8 cellular contexts compared by ENCODE assay signal in genomic region chr17:2025220-2025621, GRCh38. TPM values are rescaled to one million over a fixed set of nuclear protein-coding genes. Genes with fewer than 3 reads are reported as not detected.
DNase-seq lines count a peak whose midpoint lies in the region; TF ChIP-seq lines count a peak whose summit lies in the region.

Gene RTN4RL1 (minus strand): TSS chr17:2025334. CDS start chr17:2024865, 469 bp downstream.

- no peaks in the 10 kb centered on the region for H3F3A ChIP-seq in SU-DHL-6 (ENCODE audit: insufficient read depth)

- DNase-seq in AG20443 (ENCODE audit: low spot score) = peak; percentile 80
- DNase-seq in adipocyte (ENCODE audit: low read depth) = peak; percentile 73
- DNase-seq in left ventricle myocardium inferior = peak; percentile 78
- DNase-seq in HCEC 1CT = no peak
- DNase-seq in globus pallidus (ENCODE audit: low spot score) = no peak

- H2AFZ ChIP-seq in SU-DHL-6 (ENCODE audit: low read depth, low read length, severe bottlenecking) = no peak within 1 kb of the TSS

- intact Hi-C loops in left ventricle myocardium inferior (cut with micrococcal nuclease) = loop anchor here (10.0 kb wide), 1 partner anchor 110 kb away; no protein-coding TSS in a partner anchor

- H3K27me3 ChIP-seq in HUES6 (ENCODE audit: control insufficient read depth, insufficient read depth, low read length) = peaks cover 94% of the 10 kb centered on the region
- H3K27me3 ChIP-seq in SU-DHL-6 (ENCODE audit: low read length) = no peaks in the 10 kb centered on the region
- H3K27me3 ChIP-seq in adipocyte (replicated peaks; ENCODE audit: control insufficient read depth, insufficient read depth, low read length) = peaks cover 5% of the 10 kb centered on the region
- H3K27me3 ChIP-seq in left ventricle myocardium inferior (ENCODE audit: low read depth) = peaks cover 57% of the 10 kb centered on the region
- H3K27me3 ChIP-seq in rectal smooth muscle tissue (ENCODE audit: control insufficient read depth, insufficient read depth, low read length) = peaks cover 4% of the 10 kb centered on the region

- H3K36me3 ChIP-seq in HUES6 (ENCODE audit: control insufficient read depth, insufficient read depth, low read length) (no peaks in the 10 kb centered on the region), SU-DHL-6 (ENCODE audit: low read length) (no peaks in the 10 kb centered on the region), adipocyte (ENCODE audit: control insufficient read depth, insufficient read depth, low read length, severe bottlenecking) (no peaks in the 10 kb centered on the region), left ventricle myocardium inferior (no peaks in the 10 kb centered on the region), rectal smooth muscle tissue (ENCODE audit: control insufficient read depth, insufficient read depth, low read length) (no peaks in the 10 kb centered on the region)

- H3K9ac ChIP-seq in HUES6 (ENCODE audit: low read length) = no peak within 1 kb of the TSS
- H3K9ac ChIP-seq in SU-DHL-6 (ENCODE audit: low read length) = no peak within 1 kb of the TSS
- peak within 1 kb of the TSS; percentile 88 for H3K9ac ChIP-seq in adipocyte (ENCODE audit: low read length)
- no peak within 1 kb of the TSS for H3K9ac ChIP-seq in rectal smooth muscle tissue (ENCODE audit: low read length)

- peak within 1 kb of the TSS; percentile 13 for H3K4me2 ChIP-seq in SU-DHL-6 (ENCODE audit: low read depth, low read length, poor library complexity, severe bottlenecking)

- no peaks in the 10 kb centered on the region for H4K20me1 ChIP-seq in SU-DHL-6 (ENCODE audit: low read depth, low read length)

- H3K9me3 ChIP-seq in HUES6 (ENCODE audit: control insufficient read depth, insufficient read depth, low read depth, low read length) (no peaks in the 10 kb centered on the region), SU-DHL-6 (ENCODE audit: insufficient read depth, low read length) (no peaks in the 10 kb centered on the region), adipocyte (ENCODE audit: control insufficient read depth, low read length) (no peaks in the 10 kb centered on the region), left ventricle myocardium inferior (replicated peaks) (no peaks in the 10 kb centered on the region)

- H3K27ac ChIP-seq in HUES6 (ENCODE audit: low read depth, low read length) = no peak within 1 kb of the TSS
- no peak within 1 kb of the TSS for H3K27ac ChIP-seq in SU-DHL-6 (ENCODE audit: low read depth, low read length)
- peak within 1 kb of the TSS; percentile 80 for H3K27ac ChIP-seq in left ventricle myocardium inferior (replicated peaks)
- H3K27ac ChIP-seq in rectal smooth muscle tissue (ENCODE audit: low read depth, low read length) = no peak within 1 kb of the TSS

- peak within 1 kb of the TSS; percentile 58 for H3K4me3 ChIP-seq in HUES6 (ENCODE audit: low read depth, low read length)
- H3K4me3 ChIP-seq in SU-DHL-6 (ENCODE audit: insufficient read depth, low read length, poor library complexity, severe bottlenecking) = no peak within 1 kb of the TSS
- peak within 1 kb of the TSS; percentile 88 for H3K4me3 ChIP-seq in adipocyte (ENCODE audit: low read length)
- peak within 1 kb of the TSS; percentile 77 for H3K4me3 ChIP-seq in left ventricle myocardium inferior
- peak within 1 kb of the TSS; percentile 51 for H3K4me3 ChIP-seq in rectal smooth muscle tissue (ENCODE audit: low read length)

- H3K79me2 ChIP-seq in SU-DHL-6 (ENCODE audit: insufficient read depth, low read length) = no peaks in the 10 kb centered on the region

- H3K9me2 ChIP-seq in SU-DHL-6 (replicated peaks; ENCODE audit: insufficient read depth, low read length) = no peaks in the 10 kb centered on the region

- H3K4me1 ChIP-seq in HUES6 (ENCODE audit: control insufficient read depth, insufficient read depth, low read length) (peaks cover 8% of the 10 kb centered on the region; the same call in 1 of the 2 replicates), adipocyte (ENCODE audit: control insufficient read depth, insufficient read depth, low read length) (peaks cover 12% of the 10 kb centered on the region), left ventricle myocardium inferior (peaks cover 48% of the 10 kb centered on the region), rectal smooth muscle tissue (ENCODE audit: control insufficient read depth, insufficient read depth, low read length) (no peaks in the 10 kb centered on the region)

- TF ChIP-seq CTCF in SU-DHL-6 (IDR thresholded peaks at IDR 0.05; ENCODE audit: insufficient read depth, low read length, poor library complexity, severe bottlenecking) = no peak
- TF ChIP-seq CTCF in left ventricle myocardium inferior (IDR thresholded peaks at IDR 0.05; ENCODE audit: borderline replicate concordance) = no peak

RNA-seq across cellular contexts. Expression of gene RTN4RL1, which starts in this region (rescaled TPM):
- 4.0 TPM for total RNA-seq in left ventricle myocardium inferior

Comparison
In these comparisons a context has a peak if more than half of its experiments do, and no peak if none do; other contexts are left out.
1. DNase-seq: peak in AG20443 (single experiment), adipocyte (single experiment) and left ventricle myocardium inferior (single experiment); none in HCEC 1CT (single experiment) and globus pallidus (single experiment).